In the genomic region with DNA sequence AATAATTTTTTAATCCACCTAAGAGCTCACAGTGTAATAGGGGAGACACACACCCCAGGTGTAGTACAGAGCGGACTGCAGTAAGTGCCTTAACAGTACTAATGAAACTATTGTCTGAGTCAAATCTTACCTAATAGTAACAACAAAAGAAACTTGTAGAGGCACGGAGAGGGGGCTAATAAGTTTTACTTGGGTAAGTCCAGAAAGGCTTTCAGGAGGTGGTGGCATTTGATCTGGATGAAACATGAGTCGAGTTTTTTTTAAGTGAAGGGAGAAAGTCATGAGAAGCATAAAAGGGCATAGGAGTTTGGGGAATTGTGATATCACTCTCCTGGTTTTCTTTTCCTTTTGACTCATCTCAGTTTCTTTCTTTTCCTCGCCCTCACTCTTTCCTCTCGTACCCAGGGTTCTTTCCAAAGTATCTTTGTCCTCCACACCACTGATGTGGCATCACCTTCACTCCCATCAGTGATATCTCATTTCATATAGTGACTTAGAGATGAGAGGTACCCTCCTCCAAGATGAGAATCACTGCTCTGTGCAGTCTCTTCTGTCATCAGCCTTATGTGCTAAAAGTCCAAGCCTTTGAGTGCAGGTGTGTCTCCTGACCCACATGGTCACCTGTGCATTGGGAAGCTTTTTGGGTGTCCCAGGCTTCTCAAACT, we compare ENCODE assay signal across 8 cellular contexts. TPM values are rescaled to one million over a fixed set of nuclear protein-coding genes. Genes with fewer than 3 reads are reported as not detected.
DNase-seq lines count a peak whose midpoint lies in the region; ATAC-seq, FAIRE-seq and TF ChIP-seq lines count a peak whose summit lies in the region.

No MANE protein-coding gene starts in this region.

- peak overlapping the region; percentile 80 for H3K4me3 Mint-ChIP-seq in activated naive CD8-positive, alpha-beta T cell treated with anti-CD3 and anti-CD28 coated beads for 36 hours

- ATAC-seq in omental fat pad (ENCODE audit: low FRiP score) (no peak), GM18517 (IDR thresholded peaks at IDR 0.05; ENCODE audit: unreplicated experiment) (no peak)

- H3K27me3 ChIP-seq in dorsolateral prefrontal cortex = peaks cover 0 to 14% (median 0%) of the 10 kb centered on the region in 45 donors

- H3K36me3 ChIP-seq in mesodermal cell (ENCODE audit: control insufficient read depth, insufficient read depth, low read length) = peaks cover 55% of the 10 kb centered on the region

- TF ChIP-seq CTCF in AG04449 (IDR thresholded peaks at IDR 0.05; ENCODE audit: insufficient read depth, low read length, missing control alignments) = no peak
- TF ChIP-seq CTCF in omental fat pad (IDR thresholded peaks at IDR 0.05) = no peak
- no peak for TF ChIP-seq CTCF in dorsolateral prefrontal cortex (IDR thresholded peaks at IDR 0.05 in 54 of 56, conservative IDR thresholded peaks at IDR 0.05 in 2 of 56; ENCODE audit: low read depth in 1 of 56, partially characterized antibody in 56 of 56)

- DNase-seq in AG04449 (ENCODE audit: low read depth, low spot score) (no peak), GM19239 (ENCODE audit: insufficient read length, low spot score) (no peak), omental fat pad (ENCODE audit: low spot score) (no peak), dorsolateral prefrontal cortex (no peak)
- no peak for DNase-seq in activated naive CD8-positive, alpha-beta T cell treated with anti-CD3 and anti-CD28 coated beads for 36 hours
- DNase-seq in stimulated activated CD4-positive, alpha-beta T cell treated with anti-CD3 and anti-CD28 coated beads, Interleukin-2, amount 100 ng/mL, for 48 hours = no peak

- H3K4me3 ChIP-seq in AG04449 (ENCODE audit: low read depth, low read length) (peak overlapping the region; percentile 90), mesodermal cell (ENCODE audit: extremely low read depth, insufficient read depth, low read length, poor library complexity, severe bottlenecking) (peak overlapping the region; percentile 84), dorsolateral prefrontal cortex (peak overlapping the region in 12 of 59 donors; percentile 72 to 93 (median 86))

- peaks cover 18% of the 10 kb centered on the region for H3K4me1 Mint-ChIP-seq in activated naive CD8-positive, alpha-beta T cell treated with anti-CD3 and anti-CD28 coated beads for 36 hours

- H3K27ac ChIP-seq in mesodermal cell (ENCODE audit: low read depth, low read length, severe bottlenecking) (no peak overlapping the region), dorsolateral prefrontal cortex (peak overlapping the region in 5 of 59 donors; percentile 92 to 95 (median 94))

- intact Hi-C loops in dorsolateral prefrontal cortex (cut with DNase I) = no loop called here

- 90 to 100% methylated on average over 1 to 3 of the region's 5 CpGs for whole genome bisulfite sequencing in mesodermal cell (ENCODE audit: insufficient coverage in 2 of 2), 2 experiments

- H3K27me3 Mint-ChIP-seq in activated naive CD8-positive, alpha-beta T cell treated with anti-CD3 and anti-CD28 coated beads for 36 hours = peaks cover 63% of the 10 kb centered on the region

- POLR2A ChIA-PET in AG04449 (lab: Yijun Ruan, JAX) = no interaction called here

- H3K4me1 ChIP-seq in mesodermal cell (ENCODE audit: control insufficient read depth, insufficient read depth, low read length, poor library complexity, severe bottlenecking) = peaks cover 3% of the 10 kb centered on the region

- peaks cover 36% of the 10 kb centered on the region for H3K36me3 Mint-ChIP-seq in activated naive CD8-positive, alpha-beta T cell treated with anti-CD3 and anti-CD28 coated beads for 36 hours

- peaks cover 21% of the 10 kb centered on the region for H3K9me3 Mint-ChIP-seq in activated naive CD8-positive, alpha-beta T cell treated with anti-CD3 and anti-CD28 coated beads for 36 hours

- CTCF ChIA-PET in AG04449 (lab: Yijun Ruan, JAX) = interaction anchor here (2.1 kb wide), 1 partner anchor 70 kb away, joined by 7 read pairs; no protein-coding TSS in a partner anchor

- H3K9me3 ChIP-seq in mesodermal cell (ENCODE audit: control insufficient read depth, low read length) = peaks cover 23% of the 10 kb centered on the region

- H3K27ac Mint-ChIP-seq in activated naive CD8-positive, alpha-beta T cell treated with anti-CD3 and anti-CD28 coated beads for 36 hours = peak overlapping the region; percentile 31

- FAIRE-seq in GM19239 (lab: Jason Lieb, UNC) = peak; percentile 83

RNA-seq across cellular contexts. Expression of a gene that starts 2.0 kb away (rescaled TPM):
- total RNA-seq in activated naive CD8-positive, alpha-beta T cell treated with anti-CD3 and anti-CD28 coated beads for 36 hours = 10 to 100 TPM; 58.1 to 69.7 TPM
- 291 TPM for polyA plus RNA-seq in mesodermal cell (2013, experiment 1 of 2)
- polyA plus RNA-seq in mesodermal cell (2013, experiment 2 of 2) = 261 TPM
- total RNA-seq in omental fat pad (100 to 1,000 TPM; 251 to 326 (median 274) TPM), dorsolateral prefrontal cortex (100 to 1,000 TPM; 120 to 434 (median 206) TPM)
